ENCODE assay signal across 1 cellular context in the genomic region with DNA sequence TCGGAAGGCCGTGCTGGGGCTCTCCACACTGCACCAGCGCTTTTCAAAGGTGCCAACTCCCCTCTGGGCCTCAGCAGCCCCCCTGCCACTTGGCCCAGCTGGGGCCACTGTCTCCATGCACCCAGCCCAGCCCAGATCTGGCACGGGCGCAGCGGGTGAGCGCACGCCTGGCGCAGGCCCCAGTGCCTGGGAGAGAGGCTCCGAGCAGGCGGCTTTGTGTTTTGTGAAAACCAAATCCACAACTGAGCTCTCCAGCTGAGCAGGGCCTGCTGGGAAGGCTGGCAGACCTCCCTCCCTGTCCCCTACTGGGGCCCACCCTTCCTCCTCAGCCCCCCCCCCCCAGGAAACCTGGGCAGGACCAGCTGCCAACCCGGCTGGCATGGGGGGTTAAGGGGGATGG.
TF ChIP-seq lines count a peak whose summit lies in the region.

No MANE protein-coding gene starts in this region.

TF ChIP-seq in H1, 55 proteins besides CTCF, POLR2A, EP300 and RAD21:
- TF ChIP-seq, protein P1, sequence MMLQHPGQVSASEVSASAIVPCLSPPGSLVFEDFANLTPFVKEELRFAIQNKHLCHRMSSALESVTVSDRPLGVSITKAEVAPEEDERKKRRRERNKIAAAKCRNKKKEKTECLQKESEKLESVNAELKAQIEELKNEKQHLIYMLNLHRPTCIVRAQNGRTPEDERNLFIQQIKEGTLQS (IDR thresholded peaks at IDR 0.05; ENCODE audit: insufficient read depth, low read depth, low read length): no peak
- TF ChIP-seq EGR1 (IDR thresholded peaks at IDR 0.05; ENCODE audit: borderline replicate concordance, low read depth, low read length): no peak
- TF ChIP-seq SIX5 (IDR thresholded peaks at IDR 0.05; ENCODE audit: low read depth, low read length): no peak
- TF ChIP-seq BRCA1 (IDR thresholded peaks at IDR 0.05; ENCODE audit: low read depth, low read length): no peak
- no peak for TF ChIP-seq KDM4A (IDR thresholded peaks at IDR 0.05; ENCODE audit: low read depth, low read length, severe bottlenecking)
- TF ChIP-seq SUZ12 (IDR thresholded peaks at IDR 0.05; ENCODE audit: low read length): no peak
- TF ChIP-seq CREB1 (IDR thresholded peaks at IDR 0.05): no peak
- no peak for TF ChIP-seq RNF2 (IDR thresholded peaks at IDR 0.05; ENCODE audit: borderline replicate concordance, low read depth, low read length, missing control alignments, poor library complexity, severe bottlenecking)
- no peak for TF ChIP-seq TEAD4 (IDR thresholded peaks at IDR 0.05; ENCODE audit: low read depth, low read length)
- TF ChIP-seq JUND (IDR thresholded peaks at IDR 0.05; ENCODE audit: low read length): no peak
- TF ChIP-seq POLR2AphosphoS5 (IDR thresholded peaks at IDR 0.05; ENCODE audit: low read depth, low read length): no peak
- no peak for TF ChIP-seq HDAC2 (IDR thresholded peaks at IDR 0.05; ENCODE audit: borderline replicate concordance in 1 of 2, low read depth in 2 of 2, low read length in 2 of 2)
